14 cellular contexts compared by ENCODE assay signal in genomic region chr10:24468281-24468751, GRCh38.
A peak's percentile ranks its signal among the peaks of the same experiment; 100 is the strongest.
DNase-seq lines count a peak whose midpoint lies in the region; TF ChIP-seq lines count a peak whose summit lies in the region.
"Had no signal": no experiment of that assay in that cellular context is flagged by ENCODE, and none has a peak within 500 bp of the region (broad histone marks: within the 10 kb centered on the region; RNA-seq: fewer than 3 reads in every experiment).

No MANE protein-coding gene starts in this region.

- TF ChIP-seq POLR2A in esophagus squamous epithelium (IDR thresholded peaks at IDR 0.05), result no peak

- H3K27ac ChIP-seq in AG04450 (ENCODE audit: low read depth, low read length) (no peak overlapping the region), esophagus squamous epithelium (peak overlapping the region; percentile 36 to 87 (median 82))
- H3K27ac ChIP-seq: neutrophil had no signal

- H3K27me3 ChIP-seq in AG04450 (ENCODE audit: control insufficient read depth, insufficient read depth, low read length) (no peaks in the 10 kb centered on the region), esophagus squamous epithelium (no peaks in the 10 kb centered on the region), HAP-1 (ENCODE audit: low read depth) (no peaks in the 10 kb centered on the region)
- H3K27me3 ChIP-seq: neutrophil had no signal

- WGBS in esophagus squamous epithelium, 2 donors, result 24 to 32% methylated on average over 6 of the region's 6 CpGs

- H3K4me3 ChIP-seq in AG04450 (ENCODE audit: low read depth, low read length) (peak overlapping the region; percentile 55), esophagus squamous epithelium (peak overlapping the region; percentile 3 to 52 (median 16)), HAP-1 (no peak overlapping the region)

- in situ Hi-C loops in HAP-1 (cut with MboI; ENCODE audit: low sequenced_read_pairs), result no loop called here

- intact Hi-C loops in esophagus squamous epithelium (cut with DNase I), result no loop called here

- CTCF ChIA-PET in AG04450 (lab: Charles Lee), result interaction anchor here (1.1 kb wide), 1 partner anchor 51 kb away, joined by 3 read pairs; no protein-coding TSS in a partner anchor

- H3K4me1 ChIP-seq in esophagus squamous epithelium (peaks cover 4 to 66% (median 16%) of the 10 kb centered on the region in 3 donors), HAP-1 (peaks cover 2% of the 10 kb centered on the region; the same call in 1 of the 2 replicates)

- no peaks in the 10 kb centered on the region for H3K9me3 ChIP-seq in AG04450 (ENCODE audit: control insufficient read depth, insufficient read depth, low read length)
- H3K9me3 ChIP-seq in esophagus squamous epithelium, result no peaks in the 10 kb centered on the region
- H3K9me3 ChIP-seq in HAP-1, result no peaks in the 10 kb centered on the region
- H3K9me3 ChIP-seq: neutrophil had no signal

- no peak for TF ChIP-seq CTCF in AG04450 (IDR thresholded peaks at IDR 0.05; ENCODE audit: low read depth, low read length)
- no peak for TF ChIP-seq CTCF in esophagus squamous epithelium (IDR thresholded peaks at IDR 0.05)

- H3K36me3 ChIP-seq in esophagus squamous epithelium (peaks cover 0 to 14% (median 0%) of the 10 kb centered on the region in 3 donors), HAP-1 (replicated peaks) (no peaks in the 10 kb centered on the region)
- H3K36me3 ChIP-seq: neutrophil had no signal

- DNase-seq in AG04450 (ENCODE audit: low read depth, low spot score) (no peak), RKO (ENCODE audit: low spot score) (peak; percentile 27), esophagus squamous epithelium (lab: John Stamatoyannopoulos, UW) (no peak), myocyte (ENCODE audit: low read depth) (peak; percentile 73), NCI-H345 treated with DMSO at 0.1 percent for 48 hours (lab: John Stamatoyannopoulos, UW; ENCODE audit: unreplicated experiment) (no peak), HAP-1 (ENCODE audit: low spot score in 2 of 2) (no peak), NOMO-1 (lab: John Stamatoyannopoulos, UW; ENCODE audit: unreplicated experiment in 2 of 2) (no peak), hypothalamus (lab: John Stamatoyannopoulos, UW) (no peak)
- DNase-seq: activated effector memory CD4-positive, alpha-beta T cell treated with Interleukin-2 at 50 U/mL for 16 hours; GF-D8; KG1; NCI-H2081; stimulated activated naive B cell treated with anti-CD40 and anti-IgM and Interleukin-4, amounts not matched to agents 10 μg/mL and 1 μg/mL and 100 μg/mL, for 72 hours had no signal

- POLR2A ChIA-PET in AG04450 (lab: Yijun Ruan, JAX), result no interaction called here

Comparison
In these comparisons a context has a peak if more than half of its experiments do, and no peak if none do; other contexts are left out.
1. DNase-seq: peak in RKO (single experiment) and myocyte (single experiment); none in AG04450 (single experiment), esophagus squamous epithelium (single experiment), NCI-H345 treated with DMSO at 0.1 percent for 48 hours (single experiment), HAP-1 (0 of 2), NOMO-1 (0 of 2) and hypothalamus (0 of 51).